18 cellular contexts compared by ENCODE assay signal in genomic region chr14:65045011-65045410, GRCh38. TPM values are rescaled to one million over a fixed set of nuclear protein-coding genes. Genes with fewer than 3 reads are reported as not detected.
DNase-seq lines count a peak whose midpoint lies in the region; ATAC-seq, FAIRE-seq and TF ChIP-seq lines count a peak whose summit lies in the region.
"Had no signal": no experiment of that assay in that cellular context is flagged by ENCODE, and none has a peak within 500 bp of the region (broad histone marks: within the 10 kb centered on the region; RNA-seq: fewer than 3 reads in every experiment).

No MANE protein-coding gene starts in this region.

- H3K36me3 ChIP-seq in BLaER1 treated with 17β-estradiol and CSF1 and Interleukin-3, amounts not matched to agents 10 nM and 100 nM: peaks cover 22 to 82% (median 59%) of the 10 kb centered on the region in 11 experiments
- peaks cover 36% of the 10 kb centered on the region; the same call in 2 of the 3 replicates for H3K36me3 ChIP-seq in K562 (ENCODE audit: control insufficient read depth, insufficient read depth, low read length)
- no peaks in the 10 kb centered on the region for H3K36me3 ChIP-seq in MM.1S (replicated peaks; ENCODE audit: insufficient read depth, low read length)

- in situ Hi-C loops in K562 (cut with MboI): no loop called here

- H3K9me3 ChIP-seq in BLaER1 treated with 17β-estradiol and CSF1 and Interleukin-3, amounts not matched to agents 10 nM and 100 nM (replicated peaks in 1 of 11): no peaks in the 10 kb centered on the region
- H3K9me3 ChIP-seq in K562 (replicated peaks; ENCODE audit: control insufficient read depth, insufficient read depth, low read depth, low read length) (no peaks in the 10 kb centered on the region), MM.1S (replicated peaks; ENCODE audit: insufficient read depth, low read length) (no peaks in the 10 kb centered on the region)
- H3K9me3 ChIP-seq: Peyer's patch, SJSA1 had no signal

- H3K36me3 Mint-ChIP-seq in CD14-positive monocyte: peaks cover 16 to 22% of the 10 kb centered on the region in 2 donors

- no peaks in the 10 kb centered on the region for H3K9me3 Mint-ChIP-seq in CD14-positive monocyte
- H3K9me3 Mint-ChIP-seq: CD8-positive, alpha-beta T cell; IgD-negative memory B cell had no signal

- BruUV-seq in K562 (replicated peaks; lab: Mats Ljungman, UMichigan): no TSS peak

- peak overlapping the region; percentile 58 to 93 (median 88) for H3K27ac Mint-ChIP-seq in CD14-positive monocyte
- H3K27ac Mint-ChIP-seq: IgD-negative memory B cell had no signal

- FAIRE-seq in K562 (lab: Jason Lieb, UNC): no peak
- FAIRE-seq: GM12878 had no signal

- H3K4me3 ChIP-seq in BLaER1 treated with 17β-estradiol and CSF1 and Interleukin-3, amounts not matched to agents 10 nM and 100 nM: no peak overlapping the region
- H3K4me3 ChIP-seq in K562 (no peak overlapping the region), MM.1S (ENCODE audit: low read length) (no peak overlapping the region)
- H3K4me3 ChIP-seq: GM12878, Peyer's patch, SJSA1 had no signal

- peak overlapping the region in 5 of 11 experiments; percentile 57 to 82 (median 82); a peak in 8 of 22 replicates for H3K4me2 ChIP-seq in BLaER1 treated with 17β-estradiol and CSF1 and Interleukin-3, amounts not matched to agents 10 nM and 100 nM
- H3K4me2 ChIP-seq in K562 (ENCODE audit: insufficient read depth, low read length) (peak overlapping the region; percentile 69), MM.1S (ENCODE audit: low read depth, low read length) (no peak overlapping the region)

- DNase-seq in CD14-positive monocyte (ENCODE audit: low spot score) (no peak), Kasumi-1 (lab: John Stamatoyannopoulos, UW) (peak; percentile 27 to 51), K562 (ENCODE audit: extremely low read depth in 1 of 4, low spot score in 3 of 4) (peak in 1 of 4 experiments; percentile 26), MM.1S (no peak), NCI-H2081 treated with DMSO at 0.1 percent for 48 hours (lab: John Stamatoyannopoulos, UW) (no peak)
- DNase-seq: CD8-positive, alpha-beta T cell; DND-41; NCI-H1417; NCI-H187; NCI-H2107; NCI-H446 treated with DMSO at 0.1 percent for 48 hours; NCI-H526 treated with DMSO at 0.1 percent for 48 hours; Peyer's patch had no signal

- H3K9ac ChIP-seq in BLaER1 treated with 17β-estradiol and CSF1 and Interleukin-3, amounts not matched to agents 10 nM and 100 nM: no peak overlapping the region
- H3K9ac ChIP-seq in K562 (ENCODE audit: insufficient read depth in 1 of 2, low read depth in 2 of 2, low read length in 2 of 2) (peak overlapping the region in 1 of 2 experiments; percentile 61; a peak in 2 of 4 replicates), MM.1S (ENCODE audit: low read length) (no peak overlapping the region)

- no peaks in the 10 kb centered on the region for H3K27me3 ChIP-seq in BLaER1 treated with 17β-estradiol and CSF1 and Interleukin-3, amounts not matched to agents 10 nM and 100 nM
- H3K27me3 ChIP-seq in K562 (ENCODE audit: control insufficient read depth in 2 of 2, insufficient read depth in 2 of 2, low read length in 2 of 2): no peaks in the 10 kb centered on the region
- H3K27me3 ChIP-seq in MM.1S (replicated peaks; ENCODE audit: insufficient read depth, low read length): no peaks in the 10 kb centered on the region
- H3K27me3 ChIP-seq: Peyer's patch, SJSA1 had no signal

- ATAC-seq in K562 (0 out of 3 replicates have a peak, but pooled peaks have one; percentile 6), HG02798 (IDR thresholded peaks at IDR 0.05; ENCODE audit: poor library complexity, unreplicated experiment) (no peak)
- ATAC-seq: CD8-positive, alpha-beta T cell; GM12878 had no signal

- intact Hi-C loops in CD14-positive monocyte (cut with micrococcal nuclease) (no loop called here), K562 (cut with micrococcal nuclease) (no loop called here)

- H3K79me2 ChIP-seq in K562 (ENCODE audit: control insufficient read depth, insufficient read depth, low read length) (no peaks in the 10 kb centered on the region), MM.1S (ENCODE audit: low read length) (no peaks in the 10 kb centered on the region)

- no peak for TF ChIP-seq CTCF in CD14-positive monocyte (IDR thresholded peaks at IDR 0.05)
- TF ChIP-seq CTCF in K562 (IDR thresholded peaks at IDR 0.05 in 2 of 3, conservative IDR thresholded peaks at IDR 0.05 in 1 of 3; ENCODE audit: insufficient read depth in 2 of 3, low read depth in 1 of 3, low read length in 3 of 3): no peak
- no peak for TF ChIP-seq CTCF in MM.1S (IDR thresholded peaks at IDR 0.05; ENCODE audit: low read length)

- no peak for TF ChIP-seq RAD21 in K562 (CRISPR knock-in tag; conservative IDR thresholded peaks at IDR 0.05 in 1 of 2, IDR thresholded peaks at IDR 0.05 in 1 of 2)

- no peaks in the 10 kb centered on the region for H3K9me1 ChIP-seq in K562 (ENCODE audit: control insufficient read depth, insufficient read depth, low read length)

- H3K4me1 Mint-ChIP-seq in CD14-positive monocyte: peaks cover 77% of the 10 kb centered on the region

- H3K27me3 Mint-ChIP-seq in CD14-positive monocyte (ENCODE audit: low read depth in 3 of 3): peaks cover 0 to 2% (median 0%) of the 10 kb centered on the region in 3 donors
- H3K27me3 Mint-ChIP-seq: IgD-negative memory B cell had no signal

- peak overlapping the region in 6 of 11 experiments; percentile 21 to 68 (median 40); a peak in 7 of 22 replicates for H3K27ac ChIP-seq in BLaER1 treated with 17β-estradiol and CSF1 and Interleukin-3, amounts not matched to agents 10 nM and 100 nM
- H3K27ac ChIP-seq in K562 (ENCODE audit: extremely low read depth, low read depth, low read length) (peak overlapping the region; percentile 84), MM.1S (ENCODE audit: low read length) (no peak overlapping the region)
- H3K27ac ChIP-seq: Peyer's patch, SJSA1 had no signal

- H3K4me3 Mint-ChIP-seq in CD14-positive monocyte: peak overlapping the region; percentile 72 to 86
- H3K4me3 Mint-ChIP-seq: CD8-positive, alpha-beta T cell; IgD-negative memory B cell had no signal

- no peak for TF ChIP-seq EP300 in K562 (IDR thresholded peaks at IDR 0.05; ENCODE audit: low read length)

- CTCF ChIA-PET in K562 (lab: Yijun Ruan, JAX; ENCODE audit: low intra/inter-chr PET ratio): no interaction called here

- H3K9me2 ChIP-seq in MM.1S (replicated peaks; ENCODE audit: insufficient read depth, low read length): no peaks in the 10 kb centered on the region

- H2AFZ ChIP-seq in K562 (ENCODE audit: low read depth, low read length): 0 out of 2 replicates have a peak overlapping the region, but pooled peaks have one; percentile 12
- H2AFZ ChIP-seq in MM.1S (ENCODE audit: low read length): no peak overlapping the region

- POLR2A ChIA-PET in K562 (lab: Yijun Ruan, JAX): interaction anchor here (0.6 to 1.9 kb wide), 4 partner anchors 10 to 88 kb away, joined by 3 to 10 read pairs (median 4); no protein-coding TSS in a partner anchor

- peaks cover 0 to 64% (median 34%) of the 10 kb centered on the region in 10 experiments; a peak in 17 of 20 replicates for H3K4me1 ChIP-seq in BLaER1 treated with 17β-estradiol and CSF1 and Interleukin-3, amounts not matched to agents 10 nM and 100 nM
- peaks cover 19 to 44% of the 10 kb centered on the region in 2 experiments for H3K4me1 ChIP-seq in K562 (replicated peaks in 1 of 2; ENCODE audit: control insufficient read depth in 2 of 2, insufficient read depth in 2 of 2, low read length in 2 of 2)
- H3K4me1 ChIP-seq in MM.1S (ENCODE audit: low read length): no peaks in the 10 kb centered on the region
- H3K4me1 ChIP-seq: Peyer's patch, SJSA1 had no signal

- 15% methylated on average over 5 of the region's 6 CpGs for WGBS in K562 (ENCODE audit: insufficient coverage, low coverage, missing lambda C conversion rate)

- H3F3A ChIP-seq in MM.1S (ENCODE audit: insufficient read depth, low read length): no peaks in the 10 kb centered on the region

- no peak for TF ChIP-seq POLR2A in K562 (conservative IDR thresholded peaks at IDR 0.05)

- no peaks in the 10 kb centered on the region for H4K20me1 ChIP-seq in BLaER1 treated with 17β-estradiol and CSF1 and Interleukin-3, amounts not matched to agents 10 nM and 100 nM
- H4K20me1 ChIP-seq in K562 (replicated peaks; ENCODE audit: control insufficient read depth, insufficient read depth, low read length): no peaks in the 10 kb centered on the region
- H4K20me1 ChIP-seq in MM.1S (ENCODE audit: insufficient read depth, low read length): no peaks in the 10 kb centered on the region

RNA-seq across cellular contexts. Expression of gene MAX, which starts 57.3 kb away (rescaled TPM):
- polyA plus RNA-seq in CD14-positive monocyte: 10 to 100 TPM; 78.2 to 87.0 TPM
- 73.6 and 82.8 TPM in 2 replicates for total RNA-seq in K562 (2011; cell fraction: chromatin; rRNA removed; ENCODE audit: low replicate concordance)
- total RNA-seq in K562 (2011; cell fraction: nucleolus; rRNA removed): 44.7 and 51.0 TPM in 2 replicates
- 59.2 and 80.7 TPM in 2 replicates for total RNA-seq in K562 (2011; cell fraction: nucleoplasm; rRNA removed)
- 40.9 and 63.6 TPM in 2 replicates for total RNA-seq in K562 (2014; rRNA removed)
- total RNA-seq in K562 (2014; rRNA removed; fragmentation: Illumina TruSeq; extraction: Trizol): 38.3 and 40.5 TPM in 2 replicates
- total RNA-seq in K562 (2015; rRNA removed; fragmentation: Illumina TruSeq; extraction: Trizol): 50.3 and 52.1 TPM in 2 replicates
- total RNA-seq in K562 (2021): 88.8 and 96.5 TPM in 2 replicates
- polyA plus RNA-seq in K562 (2011; rRNA removed): 51.6 and 55.3 TPM in 2 replicates
- polyA plus RNA-seq in K562 (2011; cell fraction: cytosol; rRNA removed): 34.4 and 50.1 TPM in 2 replicates
- polyA plus RNA-seq in K562 (2011; cell fraction: nucleus; rRNA removed): 107 and 161 TPM in 2 replicates
- polyA plus RNA-seq in K562 (2012): 36.0 and 46.4 TPM in 2 replicates
- 63.3 and 84.7 TPM in 2 replicates for polyA plus RNA-seq in K562 (2014; fragmentation: Illumina TruSeq; extraction: Trizol)
- 10 to 100 TPM; 15.4 to 32.7 TPM for polyA plus RNA-seq in K562 (2014; fragmentation: Nextera tagmentation; extraction: Ambion mirVana)
- polyA plus RNA-seq in K562 (2014; rRNA removed): 63.0 and 81.9 TPM in 2 replicates
- polyA minus RNA-seq in K562 (2011; rRNA and poly(A)+ RNA removed): 42.4 and 43.0 TPM in 2 replicates
- 19.2 and 19.5 TPM in 2 replicates for polyA minus RNA-seq in K562 (2011; cell fraction: cytosol; rRNA and poly(A)+ RNA removed)
- 35.8 and 40.4 TPM in 2 replicates for polyA minus RNA-seq in K562 (2011; cell fraction: nucleus; rRNA and poly(A)+ RNA removed)

RNA-seq across cellular contexts. Expression of gene FNTB, which starts 58.3 kb away (rescaled TPM):
- 10 to 100 TPM; 12.3 to 14.2 TPM for polyA plus RNA-seq in CD14-positive monocyte
- 47.5 and 49.5 TPM in 2 replicates for total RNA-seq in K562 (2011; cell fraction: chromatin; rRNA removed; ENCODE audit: low replicate concordance)
- 29.6 and 31.0 TPM in 2 replicates for total RNA-seq in K562 (2011; cell fraction: nucleolus; rRNA removed)
- total RNA-seq in K562 (2011; cell fraction: nucleoplasm; rRNA removed): 18.6 and 28.7 TPM in 2 replicates
- 6.9 and 7.3 TPM in 2 replicates for total RNA-seq in K562 (2014; rRNA removed)
- total RNA-seq in K562 (2014; rRNA removed; fragmentation: Illumina TruSeq; extraction: Trizol): 8.9 and 11.7 TPM in 2 replicates
- total RNA-seq in K562 (2015; rRNA removed; fragmentation: Illumina TruSeq; extraction: Trizol): 10.9 and 11.0 TPM in 2 replicates
- total RNA-seq in K562 (2021): 12.2 and 13.8 TPM in 2 replicates
- polyA plus RNA-seq in K562 (2011; rRNA removed): 16.5 and 18.5 TPM in 2 replicates
- polyA plus RNA-seq in K562 (2011; cell fraction: cytosol; rRNA removed): 18.8 and 20.8 TPM in 2 replicates
- polyA plus RNA-seq in K562 (2011; cell fraction: nucleus; rRNA removed): 31.7 and 33.9 TPM in 2 replicates
- 10.2 and 13.4 TPM in 2 replicates for polyA plus RNA-seq in K562 (2012)
- 12.1 and 15.6 TPM in 2 replicates for polyA plus RNA-seq in K562 (2014; fragmentation: Illumina TruSeq; extraction: Trizol)
- polyA plus RNA-seq in K562 (2014; fragmentation: Nextera tagmentation; extraction: Ambion mirVana): 10 to 100 TPM; 14.1 to 23.2 TPM
- 10.6 and 12.9 TPM in 2 replicates for polyA plus RNA-seq in K562 (2014; rRNA removed)
- polyA minus RNA-seq in K562 (2011; rRNA and poly(A)+ RNA removed): 24.4 and 25.7 TPM in 2 replicates
- polyA minus RNA-seq in K562 (2011; cell fraction: cytosol; rRNA and poly(A)+ RNA removed): 13.8 and 21.2 TPM in 2 replicates
- 17.5 and 42.0 TPM in 2 replicates for polyA minus RNA-seq in K562 (2011; cell fraction: nucleus; rRNA and poly(A)+ RNA removed)

Comparison
In these comparisons a context has a peak if more than half of its experiments do, and no peak if none do; other contexts are left out.
1. DNase-seq: peak in Kasumi-1 (2 of 2); none in CD14-positive monocyte (single experiment), MM.1S (single experiment) and NCI-H2081 treated with DMSO at 0.1 percent for 48 hours (single experiment).